In the genomic region with DNA sequence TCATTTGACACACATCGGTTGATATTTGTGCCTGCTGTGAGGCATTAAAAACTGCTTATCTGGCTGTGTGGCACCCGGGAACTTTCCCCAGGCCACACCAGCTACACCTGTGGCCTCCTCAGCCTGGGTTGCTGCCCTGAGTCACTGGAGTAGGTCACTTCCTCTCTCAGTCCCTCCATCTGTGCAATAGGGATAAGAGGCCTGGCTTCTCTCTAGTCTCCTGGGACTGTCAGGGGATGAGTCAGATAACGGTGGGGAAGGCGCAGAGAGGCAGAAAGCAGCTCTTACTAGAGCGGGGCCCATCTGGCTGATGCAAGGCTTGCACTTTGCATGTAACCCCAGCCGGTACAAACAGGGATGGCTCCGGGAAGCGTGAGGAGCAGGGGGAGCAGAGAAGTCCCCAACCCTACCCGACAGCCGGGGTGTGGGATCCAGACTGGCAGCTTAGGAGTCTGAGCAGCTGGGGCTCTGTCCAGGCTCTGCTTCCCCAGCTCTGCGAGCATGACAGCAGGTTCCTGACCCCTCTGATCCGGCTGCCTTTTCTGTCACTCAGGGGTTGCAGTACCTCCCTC, we compare ENCODE assay signal across 1 cellular context.
TF ChIP-seq lines count a peak whose summit lies in the region.

No MANE protein-coding gene starts in this region.

TF ChIP-seq in HepG2, 621 proteins besides CTCF, POLR2A, EP300 and RAD21 (continued from another document and continues in another):
- TF ChIP-seq, protein P1, sequence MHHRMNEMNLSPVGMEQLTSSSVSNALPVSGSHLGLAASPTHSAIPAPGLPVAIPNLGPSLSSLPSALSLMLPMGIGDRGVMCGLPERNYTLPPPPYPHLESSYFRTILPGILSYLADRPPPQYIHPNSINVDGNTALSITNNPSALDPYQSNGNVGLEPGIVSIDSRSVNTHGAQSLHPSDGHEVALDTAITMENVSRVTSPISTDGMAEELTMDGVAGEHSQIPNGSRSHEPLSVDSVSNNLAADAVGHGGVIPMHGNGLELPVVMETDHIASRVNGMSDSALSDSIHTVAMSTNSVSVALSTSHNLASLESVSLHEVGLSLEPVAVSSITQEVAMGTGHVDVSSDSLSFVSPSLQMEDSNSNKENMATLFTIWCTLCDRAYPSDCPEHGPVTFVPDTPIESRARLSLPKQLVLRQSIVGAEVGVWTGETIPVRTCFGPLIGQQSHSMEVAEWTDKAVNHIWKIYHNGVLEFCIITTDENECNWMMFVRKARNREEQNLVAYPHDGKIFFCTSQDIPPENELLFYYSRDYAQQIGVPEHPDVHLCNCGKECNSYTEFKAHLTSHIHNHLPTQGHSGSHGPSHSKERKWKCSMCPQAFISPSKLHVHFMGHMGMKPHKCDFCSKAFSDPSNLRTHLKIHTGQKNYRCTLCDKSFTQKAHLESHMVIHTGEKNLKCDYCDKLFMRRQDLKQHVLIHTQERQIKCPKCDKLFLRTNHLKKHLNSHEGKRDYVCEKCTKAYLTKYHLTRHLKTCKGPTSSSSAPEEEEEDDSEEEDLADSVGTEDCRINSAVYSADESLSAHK (CRISPR knock-in tag; IDR thresholded peaks at IDR 0.05; ENCODE audit: borderline replicate concordance) = no peak
- TF ChIP-seq, protein P2, sequence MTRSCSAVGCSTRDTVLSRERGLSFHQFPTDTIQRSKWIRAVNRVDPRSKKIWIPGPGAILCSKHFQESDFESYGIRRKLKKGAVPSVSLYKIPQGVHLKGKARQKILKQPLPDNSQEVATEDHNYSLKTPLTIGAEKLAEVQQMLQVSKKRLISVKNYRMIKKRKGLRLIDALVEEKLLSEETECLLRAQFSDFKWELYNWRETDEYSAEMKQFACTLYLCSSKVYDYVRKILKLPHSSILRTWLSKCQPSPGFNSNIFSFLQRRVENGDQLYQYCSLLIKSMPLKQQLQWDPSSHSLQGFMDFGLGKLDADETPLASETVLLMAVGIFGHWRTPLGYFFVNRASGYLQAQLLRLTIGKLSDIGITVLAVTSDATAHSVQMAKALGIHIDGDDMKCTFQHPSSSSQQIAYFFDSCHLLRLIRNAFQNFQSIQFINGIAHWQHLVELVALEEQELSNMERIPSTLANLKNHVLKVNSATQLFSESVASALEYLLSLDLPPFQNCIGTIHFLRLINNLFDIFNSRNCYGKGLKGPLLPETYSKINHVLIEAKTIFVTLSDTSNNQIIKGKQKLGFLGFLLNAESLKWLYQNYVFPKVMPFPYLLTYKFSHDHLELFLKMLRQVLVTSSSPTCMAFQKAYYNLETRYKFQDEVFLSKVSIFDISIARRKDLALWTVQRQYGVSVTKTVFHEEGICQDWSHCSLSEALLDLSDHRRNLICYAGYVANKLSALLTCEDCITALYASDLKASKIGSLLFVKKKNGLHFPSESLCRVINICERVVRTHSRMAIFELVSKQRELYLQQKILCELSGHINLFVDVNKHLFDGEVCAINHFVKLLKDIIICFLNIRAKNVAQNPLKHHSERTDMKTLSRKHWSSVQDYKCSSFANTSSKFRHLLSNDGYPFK (CRISPR knock-in tag; IDR thresholded peaks at IDR 0.05; ENCODE audit: borderline replicate concordance) = peak; percentile 66
- TF ChIP-seq SP140L (CRISPR knock-in tag; IDR thresholded peaks at IDR 0.05; ENCODE audit: borderline replicate concordance) (no peak), ZNF484 (CRISPR knock-in tag; IDR thresholded peaks at IDR 0.05; ENCODE audit: borderline replicate concordance, low read depth) (no peak), FOXC1 (CRISPR knock-in tag; IDR thresholded peaks at IDR 0.05; ENCODE audit: borderline replicate concordance) (peak; percentile 66; the same call in 1 of the 2 replicates), ZNF550 (CRISPR knock-in tag; IDR thresholded peaks at IDR 0.05; ENCODE audit: borderline replicate concordance) (no peak), ZNF136 (CRISPR knock-in tag; IDR thresholded peaks at IDR 0.05; ENCODE audit: low read depth) (no peak), SOX5 (CRISPR knock-in tag; IDR thresholded peaks at IDR 0.05; ENCODE audit: borderline replicate concordance) (peak; percentile 66; the same call in 1 of the 2 replicates), CHCHD3 (CRISPR knock-in tag; IDR thresholded peaks at IDR 0.05) (no peak), ZNF577 (CRISPR knock-in tag; IDR thresholded peaks at IDR 0.05; ENCODE audit: borderline replicate concordance, low read depth) (no peak), SP2 (CRISPR knock-in tag; IDR thresholded peaks at IDR 0.05) (no peak), ZNF564 (CRISPR knock-in tag; IDR thresholded peaks at IDR 0.05) (peak; percentile 67), SALL1 (CRISPR knock-in tag; IDR thresholded peaks at IDR 0.05) (peak; percentile 66; the same call in 1 of the 2 replicates), ZEB1 (IDR thresholded peaks at IDR 0.05; ENCODE audit: insufficient replicate concordance, low read depth) (peak; percentile 24), KLF9 (CRISPR knock-in tag; IDR thresholded peaks at IDR 0.05; ENCODE audit: low read depth) (no peak)
- TF ChIP-seq, protein P3, sequence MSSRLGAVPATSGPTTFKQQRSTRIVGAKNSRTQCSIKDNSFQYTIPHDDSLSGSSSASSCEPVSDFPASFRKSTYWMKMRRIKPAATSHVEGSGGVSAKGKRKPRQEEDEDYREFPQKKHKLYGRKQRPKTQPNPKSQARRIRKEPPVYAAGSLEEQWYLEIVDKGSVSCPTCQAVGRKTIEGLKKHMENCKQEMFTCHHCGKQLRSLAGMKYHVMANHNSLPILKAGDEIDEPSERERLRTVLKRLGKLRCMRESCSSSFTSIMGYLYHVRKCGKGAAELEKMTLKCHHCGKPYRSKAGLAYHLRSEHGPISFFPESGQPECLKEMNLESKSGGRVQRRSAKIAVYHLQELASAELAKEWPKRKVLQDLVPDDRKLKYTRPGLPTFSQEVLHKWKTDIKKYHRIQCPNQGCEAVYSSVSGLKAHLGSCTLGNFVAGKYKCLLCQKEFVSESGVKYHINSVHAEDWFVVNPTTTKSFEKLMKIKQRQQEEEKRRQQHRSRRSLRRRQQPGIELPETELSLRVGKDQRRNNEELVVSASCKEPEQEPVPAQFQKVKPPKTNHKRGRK (CRISPR knock-in tag; IDR thresholded peaks at IDR 0.05) = no peak
- TF ChIP-seq, protein P4, sequence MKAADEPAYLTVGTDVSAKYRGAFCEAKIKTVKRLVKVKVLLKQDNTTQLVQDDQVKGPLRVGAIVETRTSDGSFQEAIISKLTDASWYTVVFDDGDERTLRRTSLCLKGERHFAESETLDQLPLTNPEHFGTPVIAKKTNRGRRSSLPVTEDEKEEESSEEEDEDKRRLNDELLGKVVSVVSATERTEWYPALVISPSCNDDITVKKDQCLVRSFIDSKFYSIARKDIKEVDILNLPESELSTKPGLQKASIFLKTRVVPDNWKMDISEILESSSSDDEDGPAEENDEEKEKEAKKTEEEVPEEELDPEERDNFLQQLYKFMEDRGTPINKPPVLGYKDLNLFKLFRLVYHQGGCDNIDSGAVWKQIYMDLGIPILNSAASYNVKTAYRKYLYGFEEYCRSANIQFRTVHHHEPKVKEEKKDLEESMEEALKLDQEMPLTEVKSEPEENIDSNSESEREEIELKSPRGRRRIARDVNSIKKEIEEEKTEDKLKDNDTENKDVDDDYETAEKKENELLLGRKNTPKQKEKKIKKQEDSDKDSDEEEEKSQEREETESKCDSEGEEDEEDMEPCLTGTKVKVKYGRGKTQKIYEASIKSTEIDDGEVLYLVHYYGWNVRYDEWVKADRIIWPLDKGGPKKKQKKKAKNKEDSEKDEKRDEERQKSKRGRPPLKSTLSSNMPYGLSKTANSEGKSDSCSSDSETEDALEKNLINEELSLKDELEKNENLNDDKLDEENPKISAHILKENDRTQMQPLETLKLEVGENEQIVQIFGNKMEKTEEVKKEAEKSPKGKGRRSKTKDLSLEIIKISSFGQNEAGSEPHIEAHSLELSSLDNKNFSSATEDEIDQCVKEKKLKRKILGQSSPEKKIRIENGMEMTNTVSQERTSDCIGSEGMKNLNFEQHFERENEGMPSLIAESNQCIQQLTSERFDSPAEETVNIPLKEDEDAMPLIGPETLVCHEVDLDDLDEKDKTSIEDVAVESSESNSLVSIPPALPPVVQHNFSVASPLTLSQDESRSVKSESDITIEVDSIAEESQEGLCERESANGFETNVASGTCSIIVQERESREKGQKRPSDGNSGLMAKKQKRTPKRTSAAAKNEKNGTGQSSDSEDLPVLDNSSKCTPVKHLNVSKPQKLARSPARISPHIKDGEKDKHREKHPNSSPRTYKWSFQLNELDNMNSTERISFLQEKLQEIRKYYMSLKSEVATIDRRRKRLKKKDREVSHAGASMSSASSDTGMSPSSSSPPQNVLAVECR (CRISPR knock-in tag; IDR thresholded peaks at IDR 0.05; ENCODE audit: borderline replicate concordance) = peak; percentile 72; the same call in 1 of the 2 replicates
- TF ChIP-seq, protein P5, sequence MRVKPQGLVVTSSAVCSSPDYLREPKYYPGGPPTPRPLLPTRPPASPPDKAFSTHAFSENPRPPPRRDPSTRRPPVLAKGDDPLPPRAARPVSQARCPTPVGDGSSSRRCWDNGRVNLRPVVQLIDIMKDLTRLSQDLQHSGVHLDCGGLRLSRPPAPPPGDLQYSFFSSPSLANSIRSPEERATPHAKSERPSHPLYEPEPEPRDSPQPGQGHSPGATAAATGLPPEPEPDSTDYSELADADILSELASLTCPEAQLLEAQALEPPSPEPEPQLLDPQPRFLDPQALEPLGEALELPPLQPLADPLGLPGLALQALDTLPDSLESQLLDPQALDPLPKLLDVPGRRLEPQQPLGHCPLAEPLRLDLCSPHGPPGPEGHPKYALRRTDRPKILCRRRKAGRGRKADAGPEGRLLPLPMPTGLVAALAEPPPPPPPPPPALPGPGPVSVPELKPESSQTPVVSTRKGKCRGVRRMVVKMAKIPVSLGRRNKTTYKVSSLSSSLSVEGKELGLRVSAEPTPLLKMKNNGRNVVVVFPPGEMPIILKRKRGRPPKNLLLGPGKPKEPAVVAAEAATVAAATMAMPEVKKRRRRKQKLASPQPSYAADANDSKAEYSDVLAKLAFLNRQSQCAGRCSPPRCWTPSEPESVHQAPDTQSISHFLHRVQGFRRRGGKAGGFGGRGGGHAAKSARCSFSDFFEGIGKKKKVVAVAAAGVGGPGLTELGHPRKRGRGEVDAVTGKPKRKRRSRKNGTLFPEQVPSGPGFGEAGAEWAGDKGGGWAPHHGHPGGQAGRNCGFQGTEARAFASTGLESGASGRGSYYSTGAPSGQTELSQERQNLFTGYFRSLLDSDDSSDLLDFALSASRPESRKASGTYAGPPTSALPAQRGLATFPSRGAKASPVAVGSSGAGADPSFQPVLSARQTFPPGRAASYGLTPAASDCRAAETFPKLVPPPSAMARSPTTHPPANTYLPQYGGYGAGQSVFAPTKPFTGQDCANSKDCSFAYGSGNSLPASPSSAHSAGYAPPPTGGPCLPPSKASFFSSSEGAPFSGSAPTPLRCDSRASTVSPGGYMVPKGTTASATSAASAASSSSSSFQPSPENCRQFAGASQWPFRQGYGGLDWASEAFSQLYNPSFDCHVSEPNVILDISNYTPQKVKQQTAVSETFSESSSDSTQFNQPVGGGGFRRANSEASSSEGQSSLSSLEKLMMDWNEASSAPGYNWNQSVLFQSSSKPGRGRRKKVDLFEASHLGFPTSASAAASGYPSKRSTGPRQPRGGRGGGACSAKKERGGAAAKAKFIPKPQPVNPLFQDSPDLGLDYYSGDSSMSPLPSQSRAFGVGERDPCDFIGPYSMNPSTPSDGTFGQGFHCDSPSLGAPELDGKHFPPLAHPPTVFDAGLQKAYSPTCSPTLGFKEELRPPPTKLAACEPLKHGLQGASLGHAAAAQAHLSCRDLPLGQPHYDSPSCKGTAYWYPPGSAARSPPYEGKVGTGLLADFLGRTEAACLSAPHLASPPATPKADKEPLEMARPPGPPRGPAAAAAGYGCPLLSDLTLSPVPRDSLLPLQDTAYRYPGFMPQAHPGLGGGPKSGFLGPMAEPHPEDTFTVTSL (CRISPR knock-in tag; IDR thresholded peaks at IDR 0.05; ENCODE audit: borderline replicate concordance) = peak; percentile 66; the same call in 1 of the 2 replicates
- TF ChIP-seq, protein P6, sequence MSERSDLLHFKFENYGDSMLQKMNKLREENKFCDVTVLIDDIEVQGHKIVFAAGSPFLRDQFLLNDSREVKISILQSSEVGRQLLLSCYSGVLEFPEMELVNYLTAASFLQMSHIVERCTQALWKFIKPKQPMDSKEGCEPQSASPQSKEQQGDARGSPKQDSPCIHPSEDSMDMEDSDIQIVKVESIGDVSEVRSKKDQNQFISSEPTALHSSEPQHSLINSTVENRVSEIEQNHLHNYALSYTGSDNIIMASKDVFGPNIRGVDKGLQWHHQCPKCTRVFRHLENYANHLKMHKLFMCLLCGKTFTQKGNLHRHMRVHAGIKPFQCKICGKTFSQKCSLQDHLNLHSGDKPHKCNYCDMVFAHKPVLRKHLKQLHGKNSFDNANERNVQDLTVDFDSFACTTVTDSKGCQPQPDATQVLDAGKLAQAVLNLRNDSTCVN (CRISPR knock-in tag; IDR thresholded peaks at IDR 0.05; ENCODE audit: borderline replicate concordance) = no peak
